ENCODE assay signal across 2 cellular contexts in the genomic region with DNA sequence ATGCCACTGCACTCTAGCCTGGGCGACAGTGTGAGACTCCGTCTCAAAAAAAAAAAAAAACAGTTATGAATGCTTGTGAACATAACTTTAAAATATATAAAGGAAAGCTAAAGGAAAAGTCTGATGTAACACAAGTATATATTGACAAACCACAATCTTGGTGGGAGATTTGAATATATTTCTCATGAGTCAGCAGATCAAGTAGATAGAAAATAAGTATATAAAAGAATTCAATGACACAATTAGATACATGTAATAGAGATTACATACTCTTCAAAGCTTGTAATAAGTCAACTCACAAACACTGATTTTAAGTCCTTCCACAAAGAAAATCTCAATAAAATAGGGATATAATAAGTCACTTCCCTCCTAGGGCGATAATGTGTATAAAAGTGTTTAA.
TF ChIP-seq lines count a peak whose summit lies in the region.

No MANE protein-coding gene starts in this region.

TF ChIP-seq in A549, 52 proteins besides CTCF, POLR2A, EP300 and RAD21:
- peak; percentile 48 for TF ChIP-seq MAFK (IDR thresholded peaks at IDR 0.05; ENCODE audit: partially characterized antibody)

TF ChIP-seq in K562, 482 proteins besides CTCF, POLR2A, EP300 and RAD21:
- TF ChIP-seq MAFG (tag; conservative IDR thresholded peaks at IDR 0.05) (0 out of 2 replicates have a peak, but pooled peaks have one; percentile 16), ZNF316 (IDR thresholded peaks at IDR 0.05) (peak; percentile 74), C11orf30 (IDR thresholded peaks at IDR 0.05; ENCODE audit: low read depth) (peak; percentile 35; the same call in 1 of the 2 replicates)
TF ChIP-seq in K562: peak in this region for 3; not testable (repeated sequence) for 479.
